In genomic region chr2:853203-853870, GRCh38 we compare ENCODE assay signal across 28 cellular contexts.
"Had no signal": no experiment of that assay in that cellular context is flagged by ENCODE, and none has a peak within 500 bp of the region (broad histone marks: within the 10 kb centered on the region; RNA-seq: fewer than 3 reads in every experiment).

No MANE protein-coding gene starts in this region.

- H3K36me3 Mint-ChIP-seq: activated naive CD4-positive, alpha-beta T cell treated with anti-CD3 and anti-CD28 coated beads, Interleukin-2, amount 50 U/mL, for 24 hours had no signal

- H3K27me3 Mint-ChIP-seq: activated CD4-positive, alpha-beta memory T cell treated with anti-CD3 and anti-CD28 coated beads, Interleukin-2, amount 10 ng/mL, durations not matched to agents 7 days and 5 days; activated naive CD4-positive, alpha-beta T cell treated with anti-CD3 and anti-CD28 coated beads, Interleukin-2, amount 50 U/mL, for 24 hours; activated T-cell treated with anti-CD3 and anti-CD28 coated beads, Interleukin-2, amount 50 U/mL, for 24 hours had no signal

- H3K27ac Mint-ChIP-seq: activated B cell treated with CpG ODN at 0.5 μM for 24 hours; activated naive CD4-positive, alpha-beta T cell treated with anti-CD3 and anti-CD28 coated beads, Interleukin-2, amount 50 U/mL, for 24 hours; activated naive CD8-positive, alpha-beta T cell treated with anti-CD3 and anti-CD28 coated beads, Interleukin-2, amount 10 ng/mL, durations not matched to agents 7 days and 5 days; activated T-cell treated with anti-CD3 and anti-CD28 coated beads, Interleukin-2, amount 50 U/mL, for 24 hours; activated T-helper 2 cell treated with anti-CD3 and anti-CD28 coated beads, Interferon-gamma antibody, Interleukin-2, Interleukin-4, amounts not matched to agents 10 μg/mL and 5 μg/mL and 100 μg/mL, durations not matched to agents 14 hours and 24 hours and 36 hours had no signal

- DNase-seq: activated B cell treated with CpG ODN at 0.5 μM for 24 hours; activated CD4-positive, alpha-beta memory T cell treated with anti-CD3 and anti-CD28 coated beads, Interleukin-2, amount 10 ng/mL, durations not matched to agents 7 days and 5 days; activated CD4-positive, alpha-beta T cell treated with anti-CD3 and anti-CD28 coated beads for 1 hour; activated CD4-positive, alpha-beta T cell treated with anti-CD3 and anti-CD28 coated beads for 48 hours; activated gamma-delta T cell; activated naive CD4-positive, alpha-beta T cell treated with Interleukin-2 at 50 U/mL for 16 hours; activated naive CD8-positive, alpha-beta T cell treated with anti-CD3 and anti-CD28 coated beads, Interleukin-2, amount 10 ng/mL, durations not matched to agents 7 days and 5 days; activated T-cell treated with anti-CD3 and anti-CD28 coated beads, Interleukin-2, amount 50 U/mL, for 24 hours; amygdala; MM.1S; MV-4-11; NCI-H1092; NCI-H1436 treated with DMSO at 0.1 percent for 48 hours; NCI-H1694 treated with DMSO at 0.1 percent for 48 hours; NCI-H2029; NCI-H510A; NCI-H526; NCI-H748 treated with DMSO at 0.1 percent for 48 hours; NK-92 treated with Interleukin-12 subunit alpha and Interleukin-12 subunit beta, amount 100 ng/mL, for 24 hours; PC-3; Peyer's patch; RPMI8226; SW 1271; T-helper 1 cell; T-helper 2 cell; T-helper 9 cell had no signal

- H3K9me3 Mint-ChIP-seq: activated B cell treated with CpG ODN at 0.5 μM for 24 hours; activated CD4-positive, alpha-beta memory T cell treated with anti-CD3 and anti-CD28 coated beads, Interleukin-2, amount 10 ng/mL, durations not matched to agents 7 days and 5 days had no signal

- ATAC-seq: PC-3 had no signal

- H3K4me3 Mint-ChIP-seq: activated B cell treated with CpG ODN at 0.5 μM for 24 hours; activated naive CD4-positive, alpha-beta T cell treated with anti-CD3 and anti-CD28 coated beads, Interleukin-2, amount 50 U/mL, for 24 hours; activated T-cell treated with anti-CD3 and anti-CD28 coated beads, Interleukin-2, amount 50 U/mL, for 24 hours had no signal
